ENCODE assay signal across 22 cellular contexts in genomic region chr5:58204966-58205365, GRCh38.
"Had no signal": no experiment of that assay in that cellular context is flagged by ENCODE, and none has a peak within 500 bp of the region (broad histone marks: within the 10 kb centered on the region; RNA-seq: fewer than 3 reads in every experiment).

No MANE protein-coding gene starts in this region.

- H3K9ac ChIP-seq: KMS-11, SK-N-SH had no signal

- DNase-seq: Kasumi-1, MG63, NCI-H1092, NCI-H1105 treated with DMSO at 0.1 percent for 48 hours, NCI-H1417 treated with DMSO at 0.1 percent for 48 hours, NCI-H187, NCI-H2029, NCI-H2081 treated with DMSO at 0.1 percent for 48 hours, NCI-H2171 treated with DMSO at 0.1 percent for 48 hours, NCI-H2227 treated with DMSO at 0.1 percent for 48 hours, NCI-H524, NCI-H526 treated with DMSO at 0.1 percent for 48 hours, NCI-H774, SHP77, SK-N-SH, SW 1271 had no signal

- H3K36me3 ChIP-seq: MG63 had no signal

- H3K4me2 ChIP-seq: KMS-11, SK-N-SH had no signal

- H3K4me1 Mint-ChIP-seq: IgD-negative memory B cell had no signal

- H3K27me3 ChIP-seq: MG63 had no signal

- ATAC-seq: K562 had no signal

- H3K9me2 ChIP-seq: SK-N-SH had no signal

- H3K27me3 Mint-ChIP-seq: IgD-negative memory B cell had no signal

- FAIRE-seq: HTR-8/SVneo, K562 had no signal

- H3K36me3 Mint-ChIP-seq: IgD-negative memory B cell had no signal

- H3K4me3 Mint-ChIP-seq: IgD-negative memory B cell had no signal

- H3K4me3 ChIP-seq: K562, MG63 had no signal

- H3K9me3 Mint-ChIP-seq: IgD-negative memory B cell had no signal

- H3K27ac ChIP-seq: HL-60, KMS-11, RWPE1 had no signal

- H3K9me3 ChIP-seq: MG63, SK-N-SH had no signal

- H3K27ac Mint-ChIP-seq: IgD-negative memory B cell had no signal
